ENCODE assay signal across 1 cellular context in genomic region chr1:42848823-42849537, GRCh38.
TF ChIP-seq lines count a peak whose summit lies in the region.

No MANE protein-coding gene starts in this region.

TF ChIP-seq in SK-N-SH, 30 proteins besides CTCF, POLR2A, EP300 and RAD21:
- no peak for TF ChIP-seq GABPA (IDR thresholded peaks at IDR 0.05; ENCODE audit: low read depth)
- TF ChIP-seq CHD2 (IDR thresholded peaks at IDR 0.05; ENCODE audit: low read length, partially characterized antibody) = no peak
- no peak for TF ChIP-seq FOXM1 (IDR thresholded peaks at IDR 0.05; ENCODE audit: low read depth)
- no peak for TF ChIP-seq EZH2phosphoT487 (IDR thresholded peaks at IDR 0.05; ENCODE audit: borderline replicate concordance, low read depth)
- no peak for TF ChIP-seq USF1 (IDR thresholded peaks at IDR 0.05; ENCODE audit: borderline replicate concordance, low read depth)
- TF ChIP-seq MEF2A (IDR thresholded peaks at IDR 0.05; ENCODE audit: borderline replicate concordance, low read depth) = no peak
- TF ChIP-seq POLR2AphosphoS5 (IDR thresholded peaks at IDR 0.05; ENCODE audit: low read depth, low read length) = no peak
- no peak for TF ChIP-seq SIN3A (IDR thresholded peaks at IDR 0.05; ENCODE audit: borderline replicate concordance, low read depth, low read length)
- TF ChIP-seq ELF1 (IDR thresholded peaks at IDR 0.05) = no peak
- no peak for TF ChIP-seq GATA2 (CRISPR knock-in tag; IDR thresholded peaks at IDR 0.05)
- TF ChIP-seq REST (IDR thresholded peaks at IDR 0.05; ENCODE audit: low read depth, low read length) = no peak
- TF ChIP-seq ZBTB33 (IDR thresholded peaks at IDR 0.05; ENCODE audit: borderline replicate concordance, low read depth) = no peak
